In genomic region chr14:83799230-83799629, GRCh38 we compare ENCODE assay signal across 24 cellular contexts.
"Had no signal": no experiment of that assay in that cellular context is flagged by ENCODE, and none has a peak within 500 bp of the region (broad histone marks: within the 10 kb centered on the region; RNA-seq: fewer than 3 reads in every experiment).

No MANE protein-coding gene starts in this region.

- DNase-seq: nephron progenitor cell; occipital lobe; ovary; posterior cingulate gyrus; psoas muscle; right cardiac atrium; right lobe of liver; sigmoid colon; small intestine; stimulated activated CD4-positive, alpha-beta T cell treated with anti-CD3 and anti-CD28 coated beads, Interleukin-15, amount 100 ng/mL, for 24 hours; stimulated activated CD4-positive, alpha-beta T cell treated with anti-CD3 and anti-CD28 coated beads, Interleukin-2, amount 100 ng/mL, for 24 hours; stimulated activated CD4-positive, alpha-beta T cell treated with anti-CD3 and anti-CD28 coated beads, Interleukin-2, amount 100 ng/mL, for 48 hours; stimulated activated CD4-positive, alpha-beta T cell treated with anti-CD3 and anti-CD28 coated beads, Interleukin-4, amount 100 ng/mL, for 24 hours; stimulated activated naive B cell treated with anti-CD40 and anti-IgM and Interleukin-4, amounts not matched to agents 10 μg/mL and 1 μg/mL and 100 μg/mL, for 72 hours; stimulated activated naive CD4-positive, alpha-beta T cell treated with Interleukin-2 at 50 U/mL for 16 hours; stomach; thyroid gland; trophoblast cell; upper lobe of left lung had no signal

- H3K27me3 Mint-ChIP-seq: natural killer cell treated with Interleukin-12 subunit alpha and Interleukin-12 subunit beta and Interleukin-15 and Interleukin-18, amount 100 ng/mL, for 72 hours; progenitor cell of endocrine pancreas; stimulated activated naive B cell treated with anti-CD40 and anti-IgM and Interleukin-4, amounts not matched to agents 10 μg/mL and 1 μg/mL and 100 μg/mL, for 72 hours; stimulated activated naive CD8-positive, alpha-beta T cell treated with anti-CD3 and anti-CD28 coated beads, Interleukin-15, Interleukin-2, amounts not matched to agents 100 ng/mL and 50 ng/mL, for 24 hours had no signal

- H3K4me1 Mint-ChIP-seq: nephron progenitor cell; neural progenitor cell; stimulated activated effector memory CD8-positive, alpha-beta T cell treated with anti-CD3 and anti-CD28 coated beads, Interleukin-12 subunit alpha, Interleukin-12 subunit beta, amount 100 ng/mL, for 72 hours; stimulated activated naive B cell treated with anti-CD40 and anti-IgM and Interleukin-4, amounts not matched to agents 10 μg/mL and 1 μg/mL and 100 μg/mL, for 72 hours had no signal

- H3K27ac Mint-ChIP-seq: natural killer cell treated with Interleukin-12 subunit alpha and Interleukin-12 subunit beta and Interleukin-15 and Interleukin-18, amount 100 ng/mL, for 72 hours; nephron progenitor cell; neural progenitor cell; progenitor cell of endocrine pancreas; stimulated activated effector memory CD8-positive, alpha-beta T cell treated with anti-CD3 and anti-CD28 coated beads, Interleukin-12 subunit alpha, Interleukin-12 subunit beta, amount 100 ng/mL, for 72 hours; stimulated activated naive B cell treated with anti-CD40 and anti-IgM and Interleukin-4, amounts not matched to agents 10 μg/mL and 1 μg/mL and 100 μg/mL, for 72 hours; stimulated activated naive CD8-positive, alpha-beta T cell treated with anti-CD3 and anti-CD28 coated beads, Interleukin-15, Interleukin-2, amounts not matched to agents 100 ng/mL and 50 ng/mL, for 24 hours had no signal

- H3K4me3 Mint-ChIP-seq: natural killer cell treated with Interleukin-12 subunit alpha and Interleukin-12 subunit beta and Interleukin-15 and Interleukin-18, amount 100 ng/mL, for 72 hours; nephron progenitor cell; neural progenitor cell; stimulated activated effector memory CD8-positive, alpha-beta T cell treated with anti-CD3 and anti-CD28 coated beads, Interleukin-12 subunit alpha, Interleukin-12 subunit beta, amount 100 ng/mL, for 72 hours; stimulated activated naive B cell treated with anti-CD40 and anti-IgM and Interleukin-4, amounts not matched to agents 10 μg/mL and 1 μg/mL and 100 μg/mL, for 72 hours; stimulated activated naive CD8-positive, alpha-beta T cell treated with anti-CD3 and anti-CD28 coated beads, Interleukin-15, Interleukin-2, amounts not matched to agents 100 ng/mL and 50 ng/mL, for 24 hours had no signal

- H3K36me3 Mint-ChIP-seq: neural progenitor cell; stimulated activated effector memory CD8-positive, alpha-beta T cell treated with anti-CD3 and anti-CD28 coated beads, Interleukin-12 subunit alpha, Interleukin-12 subunit beta, amount 100 ng/mL, for 72 hours; stimulated activated naive B cell treated with anti-CD40 and anti-IgM and Interleukin-4, amounts not matched to agents 10 μg/mL and 1 μg/mL and 100 μg/mL, for 72 hours had no signal

- H3K9me3 Mint-ChIP-seq: nephron progenitor cell; neural progenitor cell; stimulated activated naive CD8-positive, alpha-beta T cell treated with anti-CD3 and anti-CD28 coated beads, Interleukin-15, Interleukin-2, amounts not matched to agents 100 ng/mL and 50 ng/mL, for 24 hours had no signal
